In genomic region chr12:62715086-62715786, GRCh38 we compare ENCODE assay signal across 15 cellular contexts.
DNase-seq lines count a peak whose midpoint lies in the region; TF ChIP-seq lines count a peak whose summit lies in the region.
"Had no signal": no experiment of that assay in that cellular context is flagged by ENCODE, and none has a peak within 500 bp of the region (broad histone marks: within the 10 kb centered on the region; RNA-seq: fewer than 3 reads in every experiment).

No MANE protein-coding gene starts in this region.

- no peaks in the 10 kb centered on the region for H3K36me3 ChIP-seq in thyroid gland
- no peaks in the 10 kb centered on the region for H3K36me3 ChIP-seq in GM23248 (ENCODE audit: low read depth)

- no peak for TF ChIP-seq POLR2A in thyroid gland (IDR thresholded peaks at IDR 0.05)

- peaks cover 2% of the 10 kb centered on the region for H3K27me3 Mint-ChIP-seq in nephron progenitor cell (ENCODE audit: low read depth, poor library complexity)
- H3K27me3 Mint-ChIP-seq: activated CD8-positive, alpha-beta T cell treated with anti-CD3 and anti-CD28 coated beads for 36 hours; activated T-helper 17 cell treated with anti-CD3 and anti-CD28 coated beads, Interleukin-2, amount 50 U/mL, for 72 hours had no signal

- in situ Hi-C loops in GM23248 (cut with MboI): no loop called here

- peak overlapping the region; percentile 98 for H3K27ac Mint-ChIP-seq in nephron progenitor cell
- H3K27ac Mint-ChIP-seq: activated CD8-positive, alpha-beta T cell treated with anti-CD3 and anti-CD28 coated beads for 36 hours; activated T-helper 17 cell treated with anti-CD3 and anti-CD28 coated beads, Interleukin-2, amount 50 U/mL, for 72 hours; CD8-positive, alpha-beta memory T cell had no signal

- no peak overlapping the region for H3K9ac ChIP-seq in GM23248

- H3K79me2 ChIP-seq in GM23248 (ENCODE audit: insufficient read depth): no peaks in the 10 kb centered on the region

- H3K9me2 ChIP-seq in GM23248 (ENCODE audit: insufficient read depth): no peaks in the 10 kb centered on the region

- H3K9me3 Mint-ChIP-seq in nephron progenitor cell: no peaks in the 10 kb centered on the region
- H3K9me3 Mint-ChIP-seq: activated CD8-positive, alpha-beta T cell treated with anti-CD3 and anti-CD28 coated beads for 36 hours; activated T-helper 17 cell treated with anti-CD3 and anti-CD28 coated beads, Interleukin-2, amount 50 U/mL, for 72 hours; CD8-positive, alpha-beta memory T cell had no signal

- H3K4me2 ChIP-seq in GM23248 (ENCODE audit: unreplicated experiment): no peak overlapping the region

- peaks cover 89% of the 10 kb centered on the region for H3K4me1 Mint-ChIP-seq in nephron progenitor cell
- H3K4me1 Mint-ChIP-seq: activated T-helper 17 cell treated with anti-CD3 and anti-CD28 coated beads, Interleukin-2, amount 50 U/mL, for 72 hours; CD8-positive, alpha-beta memory T cell had no signal

- intact Hi-C loops in head of caudate nucleus (cut with DNase I) (loop anchor here (5.0 to 10.0 kb wide), 2 partner anchors 113 to 210 kb away; no protein-coding TSS in a partner anchor), thyroid gland (cut with DNase I) (no loop called here)

- TF ChIP-seq CTCF in nephron progenitor cell (IDR thresholded peaks at IDR 0.05) (no peak), thyroid gland (IDR thresholded peaks at IDR 0.05) (no peak)

- peak overlapping the region; percentile 95 to 99 (median 95) for H3K27ac ChIP-seq in thyroid gland
- H3K27ac ChIP-seq in GM23248: no peak overlapping the region
- H3K27ac ChIP-seq: SK-N-MC had no signal

- H3K9me3 ChIP-seq in thyroid gland (no peaks in the 10 kb centered on the region), GM23248 (ENCODE audit: low read depth) (no peaks in the 10 kb centered on the region)
- H3K9me3 ChIP-seq: mucosa of descending colon had no signal

- peak; percentile 34 for DNase-seq in NCI-H2227 (lab: John Stamatoyannopoulos, UW; ENCODE audit: unreplicated experiment)
- DNase-seq in NCI-H2227 treated with DMSO at 0.1 percent for 48 hours (lab: John Stamatoyannopoulos, UW): no peak
- DNase-seq in head of caudate nucleus: peak; percentile 18 to 86 (median 56)
- peak; percentile 25 for DNase-seq in nephron progenitor cell
- DNase-seq in thyroid gland: peak in 1 of 2 donors; percentile 49
- DNase-seq in NCI-H510A treated with DMSO at 0.1 percent for 48 hours (lab: John Stamatoyannopoulos, UW): no peak
- no peak for DNase-seq in GM23248
- no peak for DNase-seq in T-helper 2 cell
- DNase-seq: activated CD8-positive, alpha-beta T cell treated with anti-CD3 and anti-CD28 coated beads for 36 hours; CD8-positive, alpha-beta memory T cell; mucosa of descending colon; NCI-H1930; stimulated activated CD4-positive, alpha-beta T cell treated with anti-CD3 and anti-CD28 coated beads, Interleukin-4, amount 100 ng/mL, for 1 hour had no signal

- no peaks in the 10 kb centered on the region for H3F3A ChIP-seq in GM23248 (ENCODE audit: insufficient read depth)

- 65 to 91% methylated on average over 10 of the region's 10 CpGs for whole genome bisulfite sequencing in thyroid gland, 2 donors
- 64 to 74% methylated on average over 10 of the region's 10 CpGs for WGBS in GM23248 (ENCODE audit: low coverage in 1 of 2, low lambda C conversion rate in 2 of 2, missing lambda C conversion rate in 2 of 2), 2 experiments

- H3K36me3 Mint-ChIP-seq in nephron progenitor cell (ENCODE audit: low read depth): peaks cover 6% of the 10 kb centered on the region
- H3K36me3 Mint-ChIP-seq: CD8-positive, alpha-beta memory T cell had no signal

- H2AFZ ChIP-seq in GM23248: no peak overlapping the region

- H3K4me3 ChIP-seq in thyroid gland (replicated peaks in 1 of 3) (no peak overlapping the region), GM23248 (no peak overlapping the region)
- H3K4me3 ChIP-seq: mucosa of descending colon, SK-N-MC had no signal

- H4K20me1 ChIP-seq in GM23248 (ENCODE audit: insufficient read depth): no peaks in the 10 kb centered on the region

- peaks cover 73 to 83% of the 10 kb centered on the region in 2 donors for H3K4me1 ChIP-seq in thyroid gland
- H3K4me1 ChIP-seq in GM23248 (ENCODE audit: insufficient read depth): peaks cover 3% of the 10 kb centered on the region

- no peak overlapping the region for H3K4me3 Mint-ChIP-seq in nephron progenitor cell
- H3K4me3 Mint-ChIP-seq: activated CD8-positive, alpha-beta T cell treated with anti-CD3 and anti-CD28 coated beads for 36 hours; activated T-helper 17 cell treated with anti-CD3 and anti-CD28 coated beads, Interleukin-2, amount 50 U/mL, for 72 hours; CD8-positive, alpha-beta memory T cell had no signal

- no peaks in the 10 kb centered on the region for H3K27me3 ChIP-seq in thyroid gland
- no peaks in the 10 kb centered on the region for H3K27me3 ChIP-seq in GM23248 (replicated peaks; ENCODE audit: insufficient read depth)

Comparison
In these comparisons a context has a peak if more than half of its experiments do, and no peak if none do; other contexts are left out.
1. DNase-seq: peak in NCI-H2227 (single experiment), head of caudate nucleus (42 of 42) and nephron progenitor cell (single experiment); none in NCI-H2227 treated with DMSO at 0.1 percent for 48 hours (single experiment), NCI-H510A treated with DMSO at 0.1 percent for 48 hours (single experiment), GM23248 (single experiment) and T-helper 2 cell (0 of 5).